Comparison of ENCODE assay signal across 8 cellular contexts in genomic region chrX:12771445-12772069, GRCh38. TPM values are rescaled to one million over a fixed set of nuclear protein-coding genes. Genes with fewer than 3 reads are reported as not detected.
DNase-seq lines count a peak whose midpoint lies in the region; ATAC-seq and TF ChIP-seq lines count a peak whose summit lies in the region.

No MANE protein-coding gene starts in this region.

- H3K4me1 Mint-ChIP-seq in activated T-helper 2 cell treated with anti-CD3 and anti-CD28 coated beads, Interferon-gamma antibody, Interleukin-2, Interleukin-4, amounts not matched to agents 10 μg/mL and 5 μg/mL and 100 μg/mL, durations not matched to agents 14 hours and 24 hours and 36 hours (ENCODE audit: low read depth), result peaks cover 7% of the 10 kb centered on the region

- H4K20me1 ChIP-seq in OCI-LY7 (ENCODE audit: insufficient read depth, low read length), result no peaks in the 10 kb centered on the region

- no peak overlapping the region for H3K4me3 ChIP-seq in OCI-LY7 (ENCODE audit: low read depth, low read length, poor library complexity, severe bottlenecking)

- no peaks in the 10 kb centered on the region for H3K9me2 ChIP-seq in OCI-LY7 (ENCODE audit: insufficient read depth, low read length)

- CTCF ChIA-PET in OCI-LY7 (lab: Charles Lee; ENCODE audit: unreplicated experiment), result interaction anchor here (0.6 kb wide), 1 partner anchor 9 kb away, joined by 3 read pairs; no protein-coding TSS in a partner anchor

- POLR2A ChIA-PET in OCI-LY7 (lab: Charles Lee), result no interaction called here

- peak; percentile 82 for ATAC-seq in HG02840 (IDR thresholded peaks at IDR 0.05; ENCODE audit: low FRiP score, unreplicated experiment)

- no peaks in the 10 kb centered on the region for H3K9me3 ChIP-seq in OCI-LY7 (ENCODE audit: low read length)

- no peaks in the 10 kb centered on the region for H3K36me3 ChIP-seq in OCI-LY7 (ENCODE audit: insufficient read depth, low read length)

- intact Hi-C loops in OCI-LY7 (cut with micrococcal nuclease; ENCODE audit: unreplicated experiment) (no loop called here), head of caudate nucleus (cut with DNase I) (no loop called here)
- intact Hi-C loops in activated T-helper 2 cell treated with anti-CD3 and anti-CD28 coated beads, Interferon-gamma antibody, Interleukin-2, Interleukin-4, amounts not matched to agents 10 μg/mL and 5 μg/mL and 100 μg/mL, durations not matched to agents 14 hours and 24 hours and 36 hours (cut with micrococcal nuclease), result no loop called here

- no peak overlapping the region for H3K27ac Mint-ChIP-seq in activated T-helper 2 cell treated with anti-CD3 and anti-CD28 coated beads, Interferon-gamma antibody, Interleukin-2, Interleukin-4, amounts not matched to agents 10 μg/mL and 5 μg/mL and 100 μg/mL, durations not matched to agents 14 hours and 24 hours and 36 hours

- DNase-seq in NCI-H1694 (lab: John Stamatoyannopoulos, UW) (peak; percentile 9), NCI-H1694 treated with DMSO at 0.1 percent for 48 hours (lab: John Stamatoyannopoulos, UW) (no peak), OCI-LY7 (ENCODE audit: low spot score) (peak; percentile 45), head of caudate nucleus (peak in 23 of 42 donors; percentile 2 to 60 (median 23)), T1000 (lab: John Stamatoyannopoulos, UW) (no peak)
- peak; percentile 58 for DNase-seq in activated T-helper 2 cell treated with anti-CD3 and anti-CD28 coated beads, Interferon-gamma antibody, Interleukin-2, Interleukin-4, amounts not matched to agents 10 μg/mL and 5 μg/mL and 100 μg/mL, durations not matched to agents 14 hours and 24 hours and 36 hours (ENCODE audit: low spot score)
- peak; percentile 61 for DNase-seq in stimulated activated CD4-positive, alpha-beta T cell treated with anti-CD3 and anti-CD28 coated beads, Interleukin-12 subunit alpha, Interleukin-12 subunit beta, amount 100 ng/mL, for 4 hours

- H3K79me2 ChIP-seq in OCI-LY7 (ENCODE audit: insufficient read depth, low read depth, low read length), result no peaks in the 10 kb centered on the region

- H3K9me3 Mint-ChIP-seq in activated T-helper 2 cell treated with anti-CD3 and anti-CD28 coated beads, Interferon-gamma antibody, Interleukin-2, Interleukin-4, amounts not matched to agents 10 μg/mL and 5 μg/mL and 100 μg/mL, durations not matched to agents 14 hours and 24 hours and 36 hours, result no peaks in the 10 kb centered on the region

- H3K4me3 Mint-ChIP-seq in activated T-helper 2 cell treated with anti-CD3 and anti-CD28 coated beads, Interferon-gamma antibody, Interleukin-2, Interleukin-4, amounts not matched to agents 10 μg/mL and 5 μg/mL and 100 μg/mL, durations not matched to agents 14 hours and 24 hours and 36 hours (ENCODE audit: low read depth), result no peak overlapping the region

- TF ChIP-seq CTCF in OCI-LY7 (conservative IDR thresholded peaks at IDR 0.05; ENCODE audit: low read length), result peak; percentile 73

- no peak overlapping the region for H3K27ac ChIP-seq in OCI-LY7 (ENCODE audit: low read depth, low read length, poor library complexity, severe bottlenecking)

- peaks cover 33% of the 10 kb centered on the region for H3K27me3 Mint-ChIP-seq in activated T-helper 2 cell treated with anti-CD3 and anti-CD28 coated beads, Interferon-gamma antibody, Interleukin-2, Interleukin-4, amounts not matched to agents 10 μg/mL and 5 μg/mL and 100 μg/mL, durations not matched to agents 14 hours and 24 hours and 36 hours (ENCODE audit: low read depth)

- no peaks in the 10 kb centered on the region for H3K36me3 Mint-ChIP-seq in activated T-helper 2 cell treated with anti-CD3 and anti-CD28 coated beads, Interferon-gamma antibody, Interleukin-2, Interleukin-4, amounts not matched to agents 10 μg/mL and 5 μg/mL and 100 μg/mL, durations not matched to agents 14 hours and 24 hours and 36 hours (ENCODE audit: low read depth)

- H3K4me2 ChIP-seq in OCI-LY7 (ENCODE audit: low read length), result no peak overlapping the region

- H3K4me1 ChIP-seq in OCI-LY7 (ENCODE audit: insufficient read depth, low read length, poor library complexity, severe bottlenecking), result no peaks in the 10 kb centered on the region

- H2AFZ ChIP-seq in OCI-LY7 (ENCODE audit: low read length), result no peak overlapping the region

- no TSS peak for BruUV-seq in OCI-LY7 (replicated peaks; lab: Mats Ljungman, UMichigan)

RNA-seq across cellular contexts. Expression of gene PRPS2, which starts 19.7 kb away (rescaled TPM):
- total RNA-seq in OCI-LY7 (2014; rRNA removed; shearing (Covaris generic)), result 57.5 and 58.5 TPM in 2 replicates
- total RNA-seq in OCI-LY7 (2022), result 70.7 and 71.2 TPM in 2 replicates
- 91.8 and 96.5 TPM in 2 replicates for total RNA-seq in activated T-helper 2 cell treated with anti-CD3 and anti-CD28 coated beads, Interferon-gamma antibody, Interleukin-2, Interleukin-4, amounts not matched to agents 10 μg/mL and 5 μg/mL and 100 μg/mL, durations not matched to agents 14 hours and 24 hours and 36 hours

Comparison
In these comparisons a context has a peak if more than half of its experiments do, and no peak if none do; other contexts are left out.
1. DNase-seq: peak in NCI-H1694 (single experiment), OCI-LY7 (single experiment), activated T-helper 2 cell treated with anti-CD3 and anti-CD28 coated beads, Interferon-gamma antibody, Interleukin-2, Interleukin-4, amounts not matched to agents 10 μg/mL and 5 μg/mL and 100 μg/mL, durations not matched to agents 14 hours and 24 hours and 36 hours (single experiment), head of caudate nucleus (23 of 42) and stimulated activated CD4-positive, alpha-beta T cell treated with anti-CD3 and anti-CD28 coated beads, Interleukin-12 subunit alpha, Interleukin-12 subunit beta, amount 100 ng/mL, for 4 hours (single experiment); none in NCI-H1694 treated with DMSO at 0.1 percent for 48 hours (single experiment) and T1000 (single experiment).